1 cellular context compared by ENCODE assay signal in the genomic region with DNA sequence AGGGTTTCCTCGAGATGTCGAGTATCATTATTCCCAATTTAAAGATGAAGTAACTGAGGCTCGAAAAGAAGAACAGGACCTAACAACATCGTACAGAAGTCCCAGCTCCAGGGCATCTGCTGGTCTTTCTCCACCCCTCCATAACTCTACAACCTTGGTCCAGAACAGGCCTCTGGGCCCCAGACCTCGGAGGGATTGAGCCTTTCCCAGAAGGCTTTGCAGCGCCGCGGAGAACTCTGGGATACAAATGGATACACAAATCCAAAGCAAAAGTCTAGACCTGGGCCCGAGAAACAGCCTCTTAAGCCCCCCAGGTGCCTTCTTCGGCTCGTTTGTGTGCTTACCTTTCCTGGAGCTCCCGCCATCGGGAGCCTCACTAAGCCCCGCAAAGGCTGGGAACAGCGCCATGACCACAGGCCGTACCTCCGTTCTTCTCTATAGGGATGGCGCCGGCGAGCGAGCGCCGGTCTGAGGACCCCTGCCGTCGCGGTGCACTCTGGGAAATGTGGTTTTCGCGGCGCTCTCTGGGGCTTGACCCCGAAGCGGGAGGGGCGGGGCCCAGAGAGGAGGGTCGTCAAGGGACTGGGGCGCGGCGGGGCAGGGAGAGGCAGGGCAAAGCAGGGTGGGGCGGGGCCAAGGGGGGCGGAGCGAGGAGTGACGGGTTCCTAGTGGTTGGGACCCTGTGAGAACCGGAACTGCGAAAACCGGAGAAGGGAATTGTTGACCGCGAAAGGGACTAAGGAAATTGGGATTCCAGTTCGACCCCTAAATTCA.
TF ChIP-seq lines count a peak whose summit lies in the region.

TSS of gene NRDE2 (minus strand) at position 445 of the 774 bp plus-strand sequence. CDS start at position 408, 37 bp downstream.

TF ChIP-seq in HepG2, 621 proteins besides CTCF, POLR2A, EP300 and RAD21 (continued from another document and continues in another):
- TF ChIP-seq, protein P1, sequence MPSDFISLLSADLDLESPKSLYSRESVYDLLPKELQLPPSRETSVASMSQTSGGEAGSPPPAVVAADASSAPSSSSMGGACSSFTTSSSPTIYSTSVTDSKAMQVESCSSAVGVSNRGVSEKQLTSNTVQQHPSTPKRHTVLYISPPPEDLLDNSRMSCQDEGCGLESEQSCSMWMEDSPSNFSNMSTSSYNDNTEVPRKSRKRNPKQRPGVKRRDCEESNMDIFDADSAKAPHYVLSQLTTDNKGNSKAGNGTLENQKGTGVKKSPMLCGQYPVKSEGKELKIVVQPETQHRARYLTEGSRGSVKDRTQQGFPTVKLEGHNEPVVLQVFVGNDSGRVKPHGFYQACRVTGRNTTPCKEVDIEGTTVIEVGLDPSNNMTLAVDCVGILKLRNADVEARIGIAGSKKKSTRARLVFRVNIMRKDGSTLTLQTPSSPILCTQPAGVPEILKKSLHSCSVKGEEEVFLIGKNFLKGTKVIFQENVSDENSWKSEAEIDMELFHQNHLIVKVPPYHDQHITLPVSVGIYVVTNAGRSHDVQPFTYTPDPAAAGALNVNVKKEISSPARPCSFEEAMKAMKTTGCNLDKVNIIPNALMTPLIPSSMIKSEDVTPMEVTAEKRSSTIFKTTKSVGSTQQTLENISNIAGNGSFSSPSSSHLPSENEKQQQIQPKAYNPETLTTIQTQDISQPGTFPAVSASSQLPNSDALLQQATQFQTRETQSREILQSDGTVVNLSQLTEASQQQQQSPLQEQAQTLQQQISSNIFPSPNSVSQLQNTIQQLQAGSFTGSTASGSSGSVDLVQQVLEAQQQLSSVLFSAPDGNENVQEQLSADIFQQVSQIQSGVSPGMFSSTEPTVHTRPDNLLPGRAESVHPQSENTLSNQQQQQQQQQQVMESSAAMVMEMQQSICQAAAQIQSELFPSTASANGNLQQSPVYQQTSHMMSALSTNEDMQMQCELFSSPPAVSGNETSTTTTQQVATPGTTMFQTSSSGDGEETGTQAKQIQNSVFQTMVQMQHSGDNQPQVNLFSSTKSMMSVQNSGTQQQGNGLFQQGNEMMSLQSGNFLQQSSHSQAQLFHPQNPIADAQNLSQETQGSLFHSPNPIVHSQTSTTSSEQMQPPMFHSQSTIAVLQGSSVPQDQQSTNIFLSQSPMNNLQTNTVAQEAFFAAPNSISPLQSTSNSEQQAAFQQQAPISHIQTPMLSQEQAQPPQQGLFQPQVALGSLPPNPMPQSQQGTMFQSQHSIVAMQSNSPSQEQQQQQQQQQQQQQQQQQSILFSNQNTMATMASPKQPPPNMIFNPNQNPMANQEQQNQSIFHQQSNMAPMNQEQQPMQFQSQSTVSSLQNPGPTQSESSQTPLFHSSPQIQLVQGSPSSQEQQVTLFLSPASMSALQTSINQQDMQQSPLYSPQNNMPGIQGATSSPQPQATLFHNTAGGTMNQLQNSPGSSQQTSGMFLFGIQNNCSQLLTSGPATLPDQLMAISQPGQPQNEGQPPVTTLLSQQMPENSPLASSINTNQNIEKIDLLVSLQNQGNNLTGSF (CRISPR knock-in tag; IDR thresholded peaks at IDR 0.05): peak; percentile 61; the same call in 1 of the 2 replicates
- TF ChIP-seq MXI1 (IDR thresholded peaks at IDR 0.05; ENCODE audit: borderline replicate concordance, low read depth, low read length): peak; percentile 65; the same call in 1 of the 3 replicates
- TF ChIP-seq, protein P2, sequence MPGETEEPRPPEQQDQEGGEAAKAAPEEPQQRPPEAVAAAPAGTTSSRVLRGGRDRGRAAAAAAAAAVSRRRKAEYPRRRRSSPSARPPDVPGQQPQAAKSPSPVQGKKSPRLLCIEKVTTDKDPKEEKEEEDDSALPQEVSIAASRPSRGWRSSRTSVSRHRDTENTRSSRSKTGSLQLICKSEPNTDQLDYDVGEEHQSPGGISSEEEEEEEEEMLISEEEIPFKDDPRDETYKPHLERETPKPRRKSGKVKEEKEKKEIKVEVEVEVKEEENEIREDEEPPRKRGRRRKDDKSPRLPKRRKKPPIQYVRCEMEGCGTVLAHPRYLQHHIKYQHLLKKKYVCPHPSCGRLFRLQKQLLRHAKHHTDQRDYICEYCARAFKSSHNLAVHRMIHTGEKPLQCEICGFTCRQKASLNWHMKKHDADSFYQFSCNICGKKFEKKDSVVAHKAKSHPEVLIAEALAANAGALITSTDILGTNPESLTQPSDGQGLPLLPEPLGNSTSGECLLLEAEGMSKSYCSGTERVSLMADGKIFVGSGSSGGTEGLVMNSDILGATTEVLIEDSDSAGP (CRISPR knock-in tag; IDR thresholded peaks at IDR 0.05; ENCODE audit: borderline replicate concordance): peak; percentile 80; the same call in 1 of the 2 replicates
- no peak for TF ChIP-seq ATF7-NPFF (CRISPR knock-in tag; IDR thresholded peaks at IDR 0.05; ENCODE audit: low read depth)
- no peak for TF ChIP-seq HOXA7 (CRISPR knock-in tag; IDR thresholded peaks at IDR 0.05)
- TF ChIP-seq, protein P3, sequence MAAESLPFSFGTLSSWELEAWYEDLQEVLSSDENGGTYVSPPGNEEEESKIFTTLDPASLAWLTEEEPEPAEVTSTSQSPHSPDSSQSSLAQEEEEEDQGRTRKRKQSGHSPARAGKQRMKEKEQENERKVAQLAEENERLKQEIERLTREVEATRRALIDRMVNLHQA (CRISPR knock-in tag; IDR thresholded peaks at IDR 0.05): no peak
- TF ChIP-seq ZNF547 (CRISPR knock-in tag; IDR thresholded peaks at IDR 0.05): 0 out of 2 replicates have a peak, but pooled peaks have one; percentile 52
- no peak for TF ChIP-seq ZFAT (CRISPR knock-in tag; conservative IDR thresholded peaks at IDR 0.05)
- no peak for TF ChIP-seq ZNF17 (CRISPR knock-in tag; IDR thresholded peaks at IDR 0.05)
- TF ChIP-seq ZBTB21 (CRISPR knock-in tag; IDR thresholded peaks at IDR 0.05): no peak
- TF ChIP-seq ZNF780A (CRISPR knock-in tag; IDR thresholded peaks at IDR 0.05): no peak
- peak; percentile 52; the same call in 1 of the 2 replicates for TF ChIP-seq TFDP1 (CRISPR knock-in tag; IDR thresholded peaks at IDR 0.05; ENCODE audit: borderline replicate concordance)
- no peak for TF ChIP-seq ZNF33B (CRISPR knock-in tag; IDR thresholded peaks at IDR 0.05)
- no peak for TF ChIP-seq NFIB (CRISPR knock-in tag; IDR thresholded peaks at IDR 0.05; ENCODE audit: borderline replicate concordance)
- no peak for TF ChIP-seq ATAD3A (CRISPR knock-in tag; IDR thresholded peaks at IDR 0.05)
- TF ChIP-seq, protein P4, sequence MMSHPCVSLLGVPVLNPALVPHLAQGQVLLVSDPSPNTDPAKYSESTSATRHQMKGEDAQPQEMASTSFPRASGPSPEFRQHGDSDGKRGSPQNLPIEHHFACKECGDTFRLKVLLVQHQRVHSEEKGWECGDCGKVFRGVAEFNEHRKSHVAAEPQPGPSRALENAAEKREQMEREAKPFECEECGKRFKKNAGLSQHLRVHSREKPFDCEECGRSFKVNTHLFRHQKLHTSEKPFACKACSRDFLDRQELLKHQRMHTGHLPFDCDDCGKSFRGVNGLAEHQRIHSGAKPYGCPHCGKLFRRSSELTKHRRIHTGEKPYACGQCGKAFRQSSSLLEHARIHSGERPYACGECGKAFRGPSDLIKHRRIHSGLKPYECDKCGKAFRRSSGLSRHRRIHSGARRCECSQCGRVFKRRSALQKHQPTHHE (CRISPR knock-in tag; IDR thresholded peaks at IDR 0.05; ENCODE audit: borderline replicate concordance): peak; percentile 28; the same call in 1 of the 2 replicates
- TF ChIP-seq NFRKB (IDR thresholded peaks at IDR 0.05): no peak
- no peak for TF ChIP-seq RCOR2 (CRISPR knock-in tag; IDR thresholded peaks at IDR 0.05)
- no peak for TF ChIP-seq ETV6 (CRISPR knock-in tag; conservative IDR thresholded peaks at IDR 0.05)
- TF ChIP-seq ZNF775 (CRISPR knock-in tag; IDR thresholded peaks at IDR 0.05; ENCODE audit: borderline replicate concordance): no peak
- TF ChIP-seq ZSCAN31 (CRISPR knock-in tag; IDR thresholded peaks at IDR 0.05; ENCODE audit: low read depth): no peak
- no peak for TF ChIP-seq TAF15 (IDR thresholded peaks at IDR 0.05; ENCODE audit: low read depth, low read length, poor library complexity, severe bottlenecking)
- TF ChIP-seq IRF9 (CRISPR knock-in tag; IDR thresholded peaks at IDR 0.05; ENCODE audit: borderline replicate concordance): no peak
- TF ChIP-seq ZNF264 (CRISPR knock-in tag; IDR thresholded peaks at IDR 0.05): peak; percentile 65
- TF ChIP-seq AKAP8 (CRISPR knock-in tag; IDR thresholded peaks at IDR 0.05): no peak
- TF ChIP-seq PHB2 (IDR thresholded peaks at IDR 0.05; ENCODE audit: partially characterized antibody): no peak
- TF ChIP-seq DMAP1 (CRISPR knock-in tag; IDR thresholded peaks at IDR 0.05): peak; percentile 91
- TF ChIP-seq ZNF292 (CRISPR knock-in tag; IDR thresholded peaks at IDR 0.05; ENCODE audit: borderline replicate concordance, low read depth): no peak
- TF ChIP-seq TRIM24 (CRISPR knock-in tag; IDR thresholded peaks at IDR 0.05): no peak
- TF ChIP-seq ZNF615 (CRISPR knock-in tag; IDR thresholded peaks at IDR 0.05; ENCODE audit: borderline replicate concordance): no peak
- TF ChIP-seq, protein P5, sequence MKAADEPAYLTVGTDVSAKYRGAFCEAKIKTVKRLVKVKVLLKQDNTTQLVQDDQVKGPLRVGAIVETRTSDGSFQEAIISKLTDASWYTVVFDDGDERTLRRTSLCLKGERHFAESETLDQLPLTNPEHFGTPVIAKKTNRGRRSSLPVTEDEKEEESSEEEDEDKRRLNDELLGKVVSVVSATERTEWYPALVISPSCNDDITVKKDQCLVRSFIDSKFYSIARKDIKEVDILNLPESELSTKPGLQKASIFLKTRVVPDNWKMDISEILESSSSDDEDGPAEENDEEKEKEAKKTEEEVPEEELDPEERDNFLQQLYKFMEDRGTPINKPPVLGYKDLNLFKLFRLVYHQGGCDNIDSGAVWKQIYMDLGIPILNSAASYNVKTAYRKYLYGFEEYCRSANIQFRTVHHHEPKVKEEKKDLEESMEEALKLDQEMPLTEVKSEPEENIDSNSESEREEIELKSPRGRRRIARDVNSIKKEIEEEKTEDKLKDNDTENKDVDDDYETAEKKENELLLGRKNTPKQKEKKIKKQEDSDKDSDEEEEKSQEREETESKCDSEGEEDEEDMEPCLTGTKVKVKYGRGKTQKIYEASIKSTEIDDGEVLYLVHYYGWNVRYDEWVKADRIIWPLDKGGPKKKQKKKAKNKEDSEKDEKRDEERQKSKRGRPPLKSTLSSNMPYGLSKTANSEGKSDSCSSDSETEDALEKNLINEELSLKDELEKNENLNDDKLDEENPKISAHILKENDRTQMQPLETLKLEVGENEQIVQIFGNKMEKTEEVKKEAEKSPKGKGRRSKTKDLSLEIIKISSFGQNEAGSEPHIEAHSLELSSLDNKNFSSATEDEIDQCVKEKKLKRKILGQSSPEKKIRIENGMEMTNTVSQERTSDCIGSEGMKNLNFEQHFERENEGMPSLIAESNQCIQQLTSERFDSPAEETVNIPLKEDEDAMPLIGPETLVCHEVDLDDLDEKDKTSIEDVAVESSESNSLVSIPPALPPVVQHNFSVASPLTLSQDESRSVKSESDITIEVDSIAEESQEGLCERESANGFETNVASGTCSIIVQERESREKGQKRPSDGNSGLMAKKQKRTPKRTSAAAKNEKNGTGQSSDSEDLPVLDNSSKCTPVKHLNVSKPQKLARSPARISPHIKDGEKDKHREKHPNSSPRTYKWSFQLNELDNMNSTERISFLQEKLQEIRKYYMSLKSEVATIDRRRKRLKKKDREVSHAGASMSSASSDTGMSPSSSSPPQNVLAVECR (CRISPR knock-in tag; IDR thresholded peaks at IDR 0.05; ENCODE audit: borderline replicate concordance): peak; percentile 68; the same call in 1 of the 2 replicates
- no peak for TF ChIP-seq CSRNP1 (CRISPR knock-in tag; IDR thresholded peaks at IDR 0.05)
- TF ChIP-seq FOSL2 (CRISPR knock-in tag; IDR thresholded peaks at IDR 0.05): no peak; the same call in 1 of the 2 replicates
- no peak for TF ChIP-seq ZNF724P (CRISPR knock-in tag; IDR thresholded peaks at IDR 0.05; ENCODE audit: borderline replicate concordance)
- TF ChIP-seq NAIF1 (CRISPR knock-in tag; IDR thresholded peaks at IDR 0.05; ENCODE audit: borderline replicate concordance): no peak
- TF ChIP-seq SP1 (IDR thresholded peaks at IDR 0.05): no peak
- TF ChIP-seq SP1 (CRISPR knock-in tag; IDR thresholded peaks at IDR 0.05): peak; percentile 41; the same call in 1 of the 2 replicates
- TF ChIP-seq, protein P6, sequence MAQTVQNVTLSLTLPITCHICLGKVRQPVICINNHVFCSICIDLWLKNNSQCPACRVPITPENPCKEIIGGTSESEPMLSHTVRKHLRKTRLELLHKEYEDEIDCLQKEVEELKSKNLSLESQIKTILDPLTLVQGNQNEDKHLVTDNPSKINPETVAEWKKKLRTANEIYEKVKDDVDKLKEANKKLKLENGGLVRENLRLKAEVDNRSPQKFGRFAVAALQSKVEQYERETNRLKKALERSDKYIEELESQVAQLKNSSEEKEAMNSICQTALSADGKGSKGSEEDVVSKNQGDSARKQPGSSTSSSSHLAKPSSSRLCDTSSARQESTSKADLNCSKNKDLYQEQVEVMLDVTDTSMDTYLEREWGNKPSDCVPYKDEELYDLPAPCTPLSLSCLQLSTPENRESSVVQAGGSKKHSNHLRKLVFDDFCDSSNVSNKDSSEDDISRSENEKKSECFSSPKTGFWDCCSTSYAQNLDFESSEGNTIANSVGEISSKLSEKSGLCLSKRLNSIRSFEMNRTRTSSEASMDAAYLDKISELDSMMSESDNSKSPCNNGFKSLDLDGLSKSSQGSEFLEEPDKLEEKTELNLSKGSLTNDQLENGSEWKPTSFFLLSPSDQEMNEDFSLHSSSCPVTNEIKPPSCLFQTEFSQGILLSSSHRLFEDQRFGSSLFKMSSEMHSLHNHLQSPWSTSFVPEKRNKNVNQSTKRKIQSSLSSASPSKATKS (CRISPR knock-in tag; IDR thresholded peaks at IDR 0.05): no peak
- TF ChIP-seq SALL2 (CRISPR knock-in tag; IDR thresholded peaks at IDR 0.05): no peak
